19 cellular contexts compared by ENCODE assay signal in genomic region chr1:29549001-29549400, GRCh38.
"Had no signal": no experiment of that assay in that cellular context is flagged by ENCODE, and none has a peak within 500 bp of the region (broad histone marks: within the 10 kb centered on the region; RNA-seq: fewer than 3 reads in every experiment).

No MANE protein-coding gene starts in this region.

- H3K36me3 ChIP-seq: left ventricle myocardium inferior had no signal

- DNase-seq: activated B cell treated with CpG ODN at 0.5 μM for 24 hours; activated CD4-positive, alpha-beta memory T cell treated with anti-CD3 and anti-CD28 coated beads for 36 hours; activated CD4-positive, alpha-beta T cell treated with anti-CD3 and anti-CD28 coated beads for 4 hours; activated CD8-positive, alpha-beta memory T cell treated with anti-CD3 and anti-CD28 coated beads, Interleukin-2, amount 10 ng/mL, durations not matched to agents 7 days and 5 days; activated naive CD4-positive, alpha-beta T cell treated with Interleukin-2 at 50 U/mL for 16 hours; activated T-cell treated with anti-CD3 and anti-CD28 coated beads, Interleukin-2, amount 50 U/mL, for 1 hour; anterior cingulate cortex; caudate nucleus; kidney; left ventricle myocardium inferior; mammary epithelial cell; midbrain; occipital lobe; retina; stimulated activated CD4-positive, alpha-beta T cell treated with anti-CD3 and anti-CD28 coated beads, Interleukin-2, amount 100 ng/mL, for 24 hours; stimulated activated naive CD8-positive, alpha-beta T cell treated with anti-CD3 and anti-CD28 coated beads, Interleukin-15, Interleukin-2, amounts not matched to agents 100 U/mL and 50 U/mL, for 24 hours; T-helper 1 cell; T-helper 9 cell; trophoblast cell had no signal

- H3K4me1 ChIP-seq: left ventricle myocardium inferior had no signal

- H3K4me3 ChIP-seq: left ventricle myocardium inferior had no signal

- H3K27ac ChIP-seq: left ventricle myocardium inferior had no signal

- H3K9me3 ChIP-seq: left ventricle myocardium inferior had no signal
